In the genomic region with DNA sequence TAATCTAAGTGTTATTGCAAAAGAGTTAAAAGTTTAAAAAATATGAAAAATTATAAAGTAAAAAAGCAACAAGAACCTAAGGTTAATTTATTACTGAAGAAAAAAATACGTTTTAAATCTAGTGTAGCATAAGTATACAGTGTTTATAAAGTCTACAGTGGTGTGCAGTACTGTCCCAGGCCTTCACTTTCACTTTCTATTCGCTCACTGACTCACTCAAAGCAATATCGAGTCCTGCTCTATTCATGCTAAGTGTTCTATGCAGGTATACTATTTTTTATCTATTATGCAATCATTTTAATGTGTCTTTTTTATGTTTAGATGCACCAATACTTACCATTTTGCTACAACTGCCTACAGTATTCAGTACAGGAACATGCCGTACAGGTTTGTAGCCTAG, we compare ENCODE assay signal across 11 cellular contexts.
DNase-seq lines count a peak whose midpoint lies in the region; ATAC-seq and TF ChIP-seq lines count a peak whose summit lies in the region.
"Had no signal": no experiment of that assay in that cellular context is flagged by ENCODE, and none has a peak within 500 bp of the region (broad histone marks: within the 10 kb centered on the region; RNA-seq: fewer than 3 reads in every experiment).

No MANE protein-coding gene starts in this region.

- H3K27me3 ChIP-seq in H7 (ENCODE audit: control insufficient read depth, insufficient read depth, low read length): no peaks in the 10 kb centered on the region
- H3K27me3 ChIP-seq: right lobe of liver had no signal

- ATAC-seq in GM18858 (IDR thresholded peaks at IDR 0.05; ENCODE audit: unreplicated experiment) (peak; percentile 74), GM21717 (IDR thresholded peaks at IDR 0.05; ENCODE audit: unreplicated experiment) (peak; percentile 87), HG03442 (IDR thresholded peaks at IDR 0.05; ENCODE audit: unreplicated experiment) (peak; percentile 75)

- no peaks in the 10 kb centered on the region for H3K36me3 ChIP-seq in H7 (replicated peaks; ENCODE audit: control insufficient read depth, insufficient read depth, low read length)
- H3K36me3 ChIP-seq: right lobe of liver had no signal

- no peak for TF ChIP-seq CTCF in WI38 (IDR thresholded peaks at IDR 0.05; ENCODE audit: low read depth, low read length)

- DNase-seq in H7 (no peak), AG08396 (ENCODE audit: low spot score) (no peak), NCI-H1417 treated with DMSO at 0.1 percent for 48 hours (lab: John Stamatoyannopoulos, UW) (no peak), putamen (ENCODE audit: low spot score) (no peak)
- DNase-seq: foreskin melanocyte, mesendoderm, right lobe of liver had no signal

- H3K4me3 ChIP-seq in WI38 (ENCODE audit: low read depth, low read length): peak overlapping the region; percentile 39
- H3K4me3 ChIP-seq in H7 (ENCODE audit: insufficient read depth, low read depth, low read length): no peak overlapping the region
- H3K4me3 ChIP-seq: right lobe of liver had no signal
